In the genomic region with DNA sequence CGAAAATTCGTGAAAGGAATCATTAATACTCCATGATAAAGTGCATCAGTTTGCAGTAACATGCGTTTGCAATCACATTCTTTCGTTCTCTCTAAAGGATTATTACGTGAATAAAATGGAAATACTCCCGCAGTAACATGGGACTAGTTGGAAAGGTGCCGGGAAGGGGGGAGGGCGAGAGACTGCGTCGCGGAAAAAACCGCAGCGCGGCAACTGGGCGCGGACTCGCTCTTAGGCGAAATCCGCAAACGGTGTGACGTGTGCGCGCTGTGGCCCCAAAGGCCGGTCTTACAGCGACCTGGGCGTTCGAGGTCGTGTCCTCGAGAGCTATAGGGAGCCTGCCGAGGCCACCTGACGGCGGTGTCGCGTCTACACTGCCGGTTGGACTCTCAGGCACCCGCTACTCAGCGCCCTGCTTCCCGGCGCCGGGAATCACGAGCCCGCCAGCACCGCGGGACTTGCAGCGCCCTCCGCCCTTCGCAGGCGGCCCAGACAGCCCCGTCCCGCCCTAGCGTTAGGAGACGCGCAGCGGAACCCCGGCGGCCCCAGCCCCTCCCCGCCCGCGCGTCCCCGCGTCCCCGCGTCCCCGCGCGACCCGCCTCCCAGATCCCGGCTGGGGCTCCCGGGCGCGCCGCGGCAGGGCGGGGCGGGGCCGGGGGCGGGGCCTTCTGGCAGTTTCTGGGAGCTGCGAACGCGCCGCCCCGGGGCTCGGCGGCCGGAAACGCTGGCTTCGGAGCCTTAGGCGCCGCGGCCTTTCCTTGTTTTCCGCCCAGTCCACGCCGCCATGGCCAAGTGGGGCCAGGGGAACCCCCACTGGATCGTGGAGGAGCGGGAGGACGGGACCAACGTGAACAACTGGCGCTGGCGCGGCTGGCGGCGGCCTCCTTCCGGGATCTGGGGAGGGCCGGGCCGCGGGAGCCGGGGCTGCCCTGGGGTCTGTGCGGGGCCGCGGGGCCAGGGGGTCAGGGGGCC, we compare ENCODE assay signal across 1 cellular context.
TF ChIP-seq lines count a peak whose summit lies in the region.

No MANE protein-coding gene starts in this region.

TF ChIP-seq in H1, 55 proteins besides CTCF, POLR2A, EP300 and RAD21 (continued from another document):
- TF ChIP-seq ASH2L (IDR thresholded peaks at IDR 0.05; ENCODE audit: low read length) (peak; percentile 69), SRF (IDR thresholded peaks at IDR 0.05; ENCODE audit: low read depth, low read length) (no peak), KDM5A (IDR thresholded peaks at IDR 0.05; ENCODE audit: low read length) (no peak), POU5F1 (IDR thresholded peaks at IDR 0.05; ENCODE audit: low read depth, low read length) (no peak), TAF1 (IDR thresholded peaks at IDR 0.05; ENCODE audit: low read depth, low read length) (peak; percentile 65; the same call in 1 of the 2 replicates), NRF1 (IDR thresholded peaks at IDR 0.05; ENCODE audit: low read depth, low read length) (no peak), SIN3A (conservative IDR thresholded peaks at IDR 0.05 in 1 of 2, IDR thresholded peaks at IDR 0.05 in 1 of 2; ENCODE audit: low read depth in 1 of 2, low read length in 2 of 2) (peak in 1 of 2 experiments; percentile 3; a peak in 1 of 4 replicates), GABPA (IDR thresholded peaks at IDR 0.05; ENCODE audit: borderline replicate concordance, insufficient read depth, low read length) (no peak; the same call in 1 of the 2 replicates), KDM1A (IDR thresholded peaks at IDR 0.05; ENCODE audit: borderline replicate concordance, low read length) (no peak), YY1 (IDR thresholded peaks at IDR 0.05; ENCODE audit: low read depth, low read length) (no peak), CREB1 (IDR thresholded peaks at IDR 0.05) (peak; percentile 76), RXRA (IDR thresholded peaks at IDR 0.05; ENCODE audit: insufficient read depth, low read depth, low read length) (no peak), BCL11A (IDR thresholded peaks at IDR 0.05; ENCODE audit: low read depth in 2 of 2, low read length in 2 of 2) (no peak), GTF2F1 (IDR thresholded peaks at IDR 0.05; ENCODE audit: borderline replicate concordance, low read depth, low read length) (peak; percentile 33; the same call in 1 of the 2 replicates), TAF7 (optimal IDR thresholded peaks at IDR 0.05; ENCODE audit: borderline replicate concordance, low read depth, low read length) (peak; percentile 45), E2F6 (IDR thresholded peaks at IDR 0.05) (peak; percentile 82), BACH1 (IDR thresholded peaks at IDR 0.05; ENCODE audit: low read length) (peak; percentile 33; the same call in 1 of the 2 replicates), KDM4A (IDR thresholded peaks at IDR 0.05; ENCODE audit: low read depth, low read length, severe bottlenecking) (peak; percentile 76), MAFK (IDR thresholded peaks at IDR 0.05; ENCODE audit: low read depth, low read length) (no peak), TBP (IDR thresholded peaks at IDR 0.05; ENCODE audit: low read depth, low read length) (peak; percentile 50; the same call in 1 of the 2 replicates), POLR2AphosphoS5 (IDR thresholded peaks at IDR 0.05; ENCODE audit: low read depth, low read length) (peak; percentile 86), SAP30 (IDR thresholded peaks at IDR 0.05; ENCODE audit: insufficient read depth, insufficient replicate concordance, low read length) (no peak), SP4 (IDR thresholded peaks at IDR 0.05; ENCODE audit: low read length) (no peak), CHD2 (IDR thresholded peaks at IDR 0.05; ENCODE audit: low read length) (peak; percentile 88), USF2 (IDR thresholded peaks at IDR 0.05; ENCODE audit: low read length) (peak; percentile 31; the same call in 1 of the 2 replicates), BRCA1 (IDR thresholded peaks at IDR 0.05; ENCODE audit: low read depth, low read length) (peak; percentile 66), RBBP5 (IDR thresholded peaks at IDR 0.05; ENCODE audit: borderline replicate concordance, low read depth, low read length) (peak; percentile 82), RFX5 (IDR thresholded peaks at IDR 0.05; ENCODE audit: borderline replicate concordance, low read depth, low read length) (no peak), CBX8 (IDR thresholded peaks at IDR 0.05; ENCODE audit: borderline replicate concordance, low read depth, low read length) (no peak), JUN (IDR thresholded peaks at IDR 0.05; ENCODE audit: low read depth, low read length) (no peak)
- TF ChIP-seq, protein P1, sequence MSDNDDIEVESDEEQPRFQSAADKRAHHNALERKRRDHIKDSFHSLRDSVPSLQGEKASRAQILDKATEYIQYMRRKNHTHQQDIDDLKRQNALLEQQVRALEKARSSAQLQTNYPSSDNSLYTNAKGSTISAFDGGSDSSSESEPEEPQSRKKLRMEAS (IDR thresholded peaks at IDR 0.05) = peak; percentile 79
- TF ChIP-seq, protein P2, sequence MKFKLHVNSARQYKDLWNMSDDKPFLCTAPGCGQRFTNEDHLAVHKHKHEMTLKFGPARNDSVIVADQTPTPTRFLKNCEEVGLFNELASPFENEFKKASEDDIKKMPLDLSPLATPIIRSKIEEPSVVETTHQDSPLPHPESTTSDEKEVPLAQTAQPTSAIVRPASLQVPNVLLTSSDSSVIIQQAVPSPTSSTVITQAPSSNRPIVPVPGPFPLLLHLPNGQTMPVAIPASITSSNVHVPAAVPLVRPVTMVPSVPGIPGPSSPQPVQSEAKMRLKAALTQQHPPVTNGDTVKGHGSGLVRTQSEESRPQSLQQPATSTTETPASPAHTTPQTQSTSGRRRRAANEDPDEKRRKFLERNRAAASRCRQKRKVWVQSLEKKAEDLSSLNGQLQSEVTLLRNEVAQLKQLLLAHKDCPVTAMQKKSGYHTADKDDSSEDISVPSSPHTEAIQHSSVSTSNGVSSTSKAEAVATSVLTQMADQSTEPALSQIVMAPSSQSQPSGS (IDR thresholded peaks at IDR 0.05; ENCODE audit: low read length) = peak; percentile 63; the same call in 1 of the 2 replicates
- TF ChIP-seq, protein P3, sequence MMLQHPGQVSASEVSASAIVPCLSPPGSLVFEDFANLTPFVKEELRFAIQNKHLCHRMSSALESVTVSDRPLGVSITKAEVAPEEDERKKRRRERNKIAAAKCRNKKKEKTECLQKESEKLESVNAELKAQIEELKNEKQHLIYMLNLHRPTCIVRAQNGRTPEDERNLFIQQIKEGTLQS (IDR thresholded peaks at IDR 0.05; ENCODE audit: insufficient read depth, low read depth, low read length) = no peak
TF ChIP-seq in H1: peak in this region for 18.
